In genomic region chr19:2866495-2867024, GRCh38 we compare ENCODE assay signal across 19 cellular contexts. TPM values are rescaled to one million over a fixed set of nuclear protein-coding genes. Genes with fewer than 3 reads are reported as not detected.
DNase-seq lines count a peak whose midpoint lies in the region; ATAC-seq, FAIRE-seq and TF ChIP-seq lines count a peak whose summit lies in the region.
"Had no signal": no experiment of that assay in that cellular context is flagged by ENCODE, and none has a peak within 500 bp of the region (broad histone marks: within the 10 kb centered on the region; RNA-seq: fewer than 3 reads in every experiment).

No MANE protein-coding gene starts in this region.

- TF ChIP-seq POLR2A in K562 (conservative IDR thresholded peaks at IDR 0.05), result no peak
- TF ChIP-seq POLR2A in ovary (IDR thresholded peaks at IDR 0.05), result no peak

- TF ChIP-seq EP300 in SK-N-SH (IDR thresholded peaks at IDR 0.05; ENCODE audit: borderline replicate concordance in 1 of 2, low read depth in 1 of 2, low read length in 1 of 2) (no peak), K562 (IDR thresholded peaks at IDR 0.05; ENCODE audit: low read length) (no peak), ovary (IDR thresholded peaks at IDR 0.05) (no peak)

- H3K9ac ChIP-seq in SK-N-SH, result no peak overlapping the region
- H3K9ac ChIP-seq in K562 (ENCODE audit: insufficient read depth in 1 of 2, low read depth in 2 of 2, low read length in 2 of 2), result no peak overlapping the region
- H3K9ac ChIP-seq: GM23248 had no signal

- H3K27me3 ChIP-seq in SK-N-SH (ENCODE audit: insufficient read depth), result no peaks in the 10 kb centered on the region
- H3K27me3 ChIP-seq in K562 (ENCODE audit: control insufficient read depth in 2 of 2, insufficient read depth in 2 of 2, low read length in 2 of 2), result no peaks in the 10 kb centered on the region; a peak in 1 of 5 replicates
- H3K27me3 ChIP-seq in ovary, result no peaks in the 10 kb centered on the region
- H3K27me3 ChIP-seq: Peyer's patch had no signal

- H3K9me1 ChIP-seq in K562 (ENCODE audit: control insufficient read depth, insufficient read depth, low read length), result no peaks in the 10 kb centered on the region

- H3K36me3 ChIP-seq in SK-N-SH (replicated peaks in 1 of 2; ENCODE audit: control insufficient read depth in 1 of 2, insufficient read depth in 2 of 2, low read length in 1 of 2) (no peaks in the 10 kb centered on the region), K562 (ENCODE audit: control insufficient read depth, insufficient read depth, low read length) (no peaks in the 10 kb centered on the region), ovary (no peaks in the 10 kb centered on the region)
- H3K36me3 ChIP-seq: HAP-1, Peyer's patch had no signal

- H3K4me2 ChIP-seq in SK-N-SH (peak overlapping the region; percentile 72; the same call in 1 of the 2 replicates), K562 (ENCODE audit: insufficient read depth, low read length) (0 out of 2 replicates have a peak overlapping the region, but pooled peaks have one; percentile 1)

- POLR2A ChIA-PET in SK-N-SH (lab: Yijun Ruan, JAX), result no interaction called here
- POLR2A ChIA-PET in K562 (lab: Yijun Ruan, JAX), result interaction anchor here (0.6 kb wide), 1 partner anchor 144 kb away, joined by 3 read pairs; no protein-coding TSS in a partner anchor

- TF ChIP-seq CTCF in SK-N-SH (IDR thresholded peaks at IDR 0.05), result no peak
- TF ChIP-seq CTCF in K562 (IDR thresholded peaks at IDR 0.05 in 2 of 3, conservative IDR thresholded peaks at IDR 0.05 in 1 of 3; ENCODE audit: insufficient read depth in 2 of 3, low read depth in 1 of 3, low read length in 3 of 3), result no peak
- no peak for TF ChIP-seq CTCF in ovary (IDR thresholded peaks at IDR 0.05)

- no peak for DNase-seq in SK-N-SH
- DNase-seq in K562 (ENCODE audit: extremely low read depth in 1 of 4, low spot score in 3 of 4), result no peak
- DNase-seq in ovary, result no peak
- DNase-seq in stimulated activated CD4-positive, alpha-beta T cell treated with anti-CD3 and anti-CD28 coated beads, Interleukin-12 subunit alpha, Interleukin-12 subunit beta, amount 100 ng/mL, for 4 hours, result no peak
- DNase-seq in mesenteric fat pad (ENCODE audit: low spot score), result no peak
- no peak for DNase-seq in stimulated activated CD4-positive, alpha-beta T cell treated with anti-CD3 and anti-CD28 coated beads, Interleukin-2, amount 100 ng/mL, for 48 hours
- DNase-seq: CD4-positive, CD25-positive, alpha-beta regulatory T cell; GF-D8; KBM-7; NCI-H1105 treated with DMSO at 0.1 percent for 48 hours; NCI-H187; NCI-H345; NK-92 treated with Interleukin-12 subunit alpha and Interleukin-12 subunit beta, amount 100 ng/mL, for 24 hours; Peyer's patch had no signal

- no peak for TF ChIP-seq RAD21 in SK-N-SH (IDR thresholded peaks at IDR 0.05; ENCODE audit: low read length)
- TF ChIP-seq RAD21 in K562 (CRISPR knock-in tag; conservative IDR thresholded peaks at IDR 0.05 in 1 of 2, IDR thresholded peaks at IDR 0.05 in 1 of 2), result no peak

- H4K20me1 ChIP-seq in SK-N-SH (ENCODE audit: insufficient read depth) (no peaks in the 10 kb centered on the region), K562 (replicated peaks; ENCODE audit: control insufficient read depth, insufficient read depth, low read length) (no peaks in the 10 kb centered on the region)

- no peak for FAIRE-seq in K562 (lab: Jason Lieb, UNC)

- no TSS peak for BruUV-seq in K562 (replicated peaks; lab: Mats Ljungman, UMichigan)

- H3K4me3 ChIP-seq in SK-N-SH (ENCODE audit: low read depth in 2 of 2, low read length in 1 of 2), result peak overlapping the region; percentile 40 to 66; a peak in 3 of 4 replicates
- H3K4me3 ChIP-seq in K562, result no peak overlapping the region
- peak overlapping the region; percentile 20 for H3K4me3 ChIP-seq in ovary
- H3K4me3 ChIP-seq: GM23248, HAP-1, Peyer's patch had no signal

- WGBS in SK-N-SH (ENCODE audit: low lambda C conversion rate), result 39% methylated on average over 8 of the region's 8 CpGs
- WGBS in K562 (ENCODE audit: insufficient coverage, low coverage, missing lambda C conversion rate), result 58% methylated on average over 8 of the region's 8 CpGs
- 41 to 55% (median 42%) methylated on average over 8 of the region's 8 CpGs for WGBS in ovary, 3 donors

- H3K9me2 ChIP-seq in SK-N-SH, result no peaks in the 10 kb centered on the region

- in situ Hi-C loops in K562 (cut with MboI), result no loop called here

- H3K9me3 ChIP-seq in SK-N-SH (no peaks in the 10 kb centered on the region), K562 (replicated peaks; ENCODE audit: control insufficient read depth, insufficient read depth, low read depth, low read length) (peaks cover 4% of the 10 kb centered on the region), ovary (no peaks in the 10 kb centered on the region)
- H3K9me3 ChIP-seq: Peyer's patch had no signal

- ATAC-seq in SK-N-SH treated with all-trans-retinoic acid at 6 μM for 48 hours (no peak), K562 (no peak), GM18517 (IDR thresholded peaks at IDR 0.05; ENCODE audit: unreplicated experiment) (no peak)

- H3K79me2 ChIP-seq in SK-N-SH (ENCODE audit: insufficient read depth) (no peaks in the 10 kb centered on the region), K562 (ENCODE audit: control insufficient read depth, insufficient read depth, low read length) (no peaks in the 10 kb centered on the region)

- H3K27ac ChIP-seq in SK-N-SH (ENCODE audit: low read depth in 2 of 2, low read length in 1 of 2) (peak overlapping the region in 1 of 2 experiments; percentile 35; a peak in 1 of 4 replicates), K562 (ENCODE audit: extremely low read depth, low read depth, low read length) (no peak overlapping the region), ovary (peak overlapping the region in 1 of 2 donors; percentile 51)
- H3K27ac ChIP-seq: 22Rv1, GM23248, Peyer's patch had no signal

- H3K4me1 ChIP-seq in SK-N-SH (ENCODE audit: control insufficient read depth in 1 of 2, insufficient read depth in 2 of 2, low read depth in 1 of 2, low read length in 1 of 2) (no peaks in the 10 kb centered on the region; a peak in 1 of 4 replicates), K562 (replicated peaks in 1 of 2; ENCODE audit: control insufficient read depth in 2 of 2, insufficient read depth in 2 of 2, low read length in 2 of 2) (peaks cover 12 to 21% of the 10 kb centered on the region in 2 experiments; a peak in 4 of 5 replicates), ovary (ENCODE audit: insufficient read depth) (peaks cover 14% of the 10 kb centered on the region)
- H3K4me1 ChIP-seq: HAP-1, Peyer's patch had no signal

- CTCF ChIA-PET in SK-N-SH (lab: Yijun Ruan, JAX) (interaction anchor here (0.9 to 1.3 kb wide), 4 partner anchors 9 to 85 kb away, joined by 3 to 5 read pairs (median 4); no protein-coding TSS in a partner anchor), K562 (lab: Yijun Ruan, JAX; ENCODE audit: low intra/inter-chr PET ratio) (no interaction called here)

- intact Hi-C loops in K562 (cut with micrococcal nuclease) (no loop called here), ovary (cut with DNase I) (loop anchor here in 1 of 4 donors (5.0 kb wide), 1 partner anchor 219 kb away; no protein-coding TSS in a partner anchor)

- H2AFZ ChIP-seq in SK-N-SH (ENCODE audit: low read depth) (peak overlapping the region; percentile 31; the same call in 1 of the 2 replicates), K562 (ENCODE audit: low read depth, low read length) (no peak overlapping the region)
- H2AFZ ChIP-seq: GM23248 had no signal

- no peaks in the 10 kb centered on the region for H3F3A ChIP-seq in SK-N-SH (replicated peaks; ENCODE audit: insufficient read depth)

RNA-seq across cellular contexts. Expression of gene ZNF556, which starts 0.6 kb away (rescaled TPM):
- 0.46 and 0.67 TPM in 2 replicates for polyA plus RNA-seq in SK-N-SH (2012; rRNA removed)
- polyA plus RNA-seq in SK-N-SH (2012; cell fraction: cytosol; rRNA removed), result 0.63 and 0.71 TPM in 2 replicates
- 0.87 and 1.0 TPM in 2 replicates for polyA plus RNA-seq in SK-N-SH (2012; cell fraction: nucleus; rRNA removed)
- not detected in 2 replicates for total RNA-seq in K562 (2011; cell fraction: chromatin; rRNA removed; ENCODE audit: low replicate concordance)
- not detected in 2 replicates for total RNA-seq in K562 (2011; cell fraction: nucleolus; rRNA removed)
- 0.08 TPM in 1 of 2 replicates, not detected in the other for total RNA-seq in K562 (2011; cell fraction: nucleoplasm; rRNA removed)
- 0.12 and 0.36 TPM in 2 replicates for total RNA-seq in K562 (2014; rRNA removed)
- total RNA-seq in K562 (2014; rRNA removed; fragmentation: Illumina TruSeq; extraction: Trizol), result 0.03 and 0.33 TPM in 2 replicates
- 0.11 TPM in 1 of 2 replicates, not detected in the other for total RNA-seq in K562 (2015; rRNA removed; fragmentation: Illumina TruSeq; extraction: Trizol)
- 0.11 TPM in 1 of 2 replicates, not detected in the other for total RNA-seq in K562 (2021)
- not detected in 2 replicates for polyA plus RNA-seq in K562 (2011; rRNA removed)
- polyA plus RNA-seq in K562 (2011; cell fraction: cytosol; rRNA removed), result not detected in 2 replicates
- polyA plus RNA-seq in K562 (2011; cell fraction: nucleus; rRNA removed), result not detected in 2 replicates
- 0.03 and 0.04 TPM in 2 replicates for polyA plus RNA-seq in K562 (2012)
- 0.01 and 0.06 TPM in 2 replicates for polyA plus RNA-seq in K562 (2014; fragmentation: Illumina TruSeq; extraction: Trizol)
- polyA plus RNA-seq in K562 (2014; fragmentation: Nextera tagmentation; extraction: Ambion mirVana), result under 1 TPM; 0.01 to 0.10 TPM
- 0.08 and 0.09 TPM in 2 replicates for polyA plus RNA-seq in K562 (2014; rRNA removed)
- 0.07 TPM in 1 of 2 replicates, not detected in the other for polyA minus RNA-seq in K562 (2011; rRNA and poly(A)+ RNA removed)
- polyA minus RNA-seq in K562 (2011; cell fraction: cytosol; rRNA and poly(A)+ RNA removed), result not detected in 2 replicates
- polyA minus RNA-seq in K562 (2011; cell fraction: nucleus; rRNA and poly(A)+ RNA removed), result not detected in 2 replicates
- total RNA-seq in ovary, result 1 to 10 TPM; 2.8 to 9.0 (median 6.9) TPM
- polyA plus RNA-seq in ovary, result 1 to 10 TPM; 3.8 to 3.9 TPM
- not detected for total RNA-seq in mesenteric fat pad
- total RNA-seq: CD4-positive, CD25-positive, alpha-beta regulatory T cell; GM23248; Peyer's patch had no signal
- polyA plus RNA-seq: CD4-positive, CD25-positive, alpha-beta regulatory T cell; GM23248 had no signal

RNA-seq across cellular contexts. Expression of gene ZNF555, which starts 25.3 kb away (rescaled TPM):
- polyA plus RNA-seq in SK-N-SH (2012; rRNA removed) (1.4 and 2.2 TPM in 2 replicates), K562 (2011; rRNA removed) (6.7 and 7.5 TPM in 2 replicates), K562 (2014; fragmentation: Illumina TruSeq; extraction: Trizol) (4.6 and 5.4 TPM in 2 replicates), K562 (2014; fragmentation: Nextera tagmentation; extraction: Ambion mirVana) (1 to 10 TPM; 4.4 to 6.1 TPM), K562 (2014; rRNA removed) (3.0 and 3.4 TPM in 2 replicates), ovary (1 to 10 TPM; 5.7 to 6.7 TPM)
- 1.8 and 2.1 TPM in 2 replicates for polyA plus RNA-seq in SK-N-SH (2012; cell fraction: cytosol; rRNA removed)
- 2.0 and 3.1 TPM in 2 replicates for polyA plus RNA-seq in SK-N-SH (2012; cell fraction: nucleus; rRNA removed)
- total RNA-seq in K562 (2011; cell fraction: chromatin; rRNA removed; ENCODE audit: low replicate concordance), result 9.7 and 21.8 TPM in 2 replicates
- total RNA-seq in K562 (2011; cell fraction: nucleolus; rRNA removed), result 3.2 and 3.6 TPM in 2 replicates
- total RNA-seq in K562 (2011; cell fraction: nucleoplasm; rRNA removed), result 4.7 and 5.1 TPM in 2 replicates
- total RNA-seq in K562 (2014; rRNA removed) (2.0 TPM in 2 replicates), K562 (2014; rRNA removed; fragmentation: Illumina TruSeq; extraction: Trizol) (6.0 and 6.8 TPM in 2 replicates), K562 (2015; rRNA removed; fragmentation: Illumina TruSeq; extraction: Trizol) (3.2 and 3.6 TPM in 2 replicates), K562 (2021) (4.0 and 5.4 TPM in 2 replicates), ovary (10 to 100 TPM in 6 of 7 donors, 1 to 10 TPM in 1; 4.5 to 18.0 (median 14.8) TPM), mesenteric fat pad (4.1 TPM)
- 1.5 and 3.4 TPM in 2 replicates for polyA plus RNA-seq in K562 (2011; cell fraction: cytosol; rRNA removed)
- 3.6 and 6.2 TPM in 2 replicates for polyA plus RNA-seq in K562 (2011; cell fraction: nucleus; rRNA removed)
- 2.5 and 3.1 TPM in 2 replicates for polyA plus RNA-seq in K562 (2012)
- 15.0 and 23.3 TPM in 2 replicates for polyA minus RNA-seq in K562 (2011; rRNA and poly(A)+ RNA removed)
- 3.5 and 4.8 TPM in 2 replicates for polyA minus RNA-seq in K562 (2011; cell fraction: cytosol; rRNA and poly(A)+ RNA removed)
- 1.6 and 6.4 TPM in 2 replicates for polyA minus RNA-seq in K562 (2011; cell fraction: nucleus; rRNA and poly(A)+ RNA removed)

RNA-seq across cellular contexts. Expression of gene ZNF57, which starts 34.2 kb away (rescaled TPM):
- polyA plus RNA-seq in SK-N-SH (2012; rRNA removed) (2.1 and 3.2 TPM in 2 replicates), K562 (2011; rRNA removed) (10.8 and 12.8 TPM in 2 replicates), K562 (2014; fragmentation: Illumina TruSeq; extraction: Trizol) (9.6 and 11.9 TPM in 2 replicates), K562 (2014; fragmentation: Nextera tagmentation; extraction: Ambion mirVana) (1 to 10 TPM; 3.9 to 6.2 TPM), K562 (2014; rRNA removed) (7.0 and 7.7 TPM in 2 replicates), ovary (1 to 10 TPM; 4.7 TPM)
- polyA plus RNA-seq in SK-N-SH (2012; cell fraction: cytosol; rRNA removed), result 2.2 and 2.7 TPM in 2 replicates
- 3.5 and 6.7 TPM in 2 replicates for polyA plus RNA-seq in SK-N-SH (2012; cell fraction: nucleus; rRNA removed)
- total RNA-seq in K562 (2011; cell fraction: chromatin; rRNA removed; ENCODE audit: low replicate concordance), result 13.0 and 27.0 TPM in 2 replicates
- total RNA-seq in K562 (2011; cell fraction: nucleolus; rRNA removed), result 9.3 and 12.1 TPM in 2 replicates
- total RNA-seq in K562 (2011; cell fraction: nucleoplasm; rRNA removed), result 10.5 and 12.5 TPM in 2 replicates
- total RNA-seq in K562 (2014; rRNA removed) (7.3 and 8.5 TPM in 2 replicates), K562 (2014; rRNA removed; fragmentation: Illumina TruSeq; extraction: Trizol) (13.4 and 13.5 TPM in 2 replicates), K562 (2015; rRNA removed; fragmentation: Illumina TruSeq; extraction: Trizol) (10.8 and 11.5 TPM in 2 replicates), K562 (2021) (7.7 and 7.8 TPM in 2 replicates), ovary (1 to 10 TPM; 3.7 to 6.5 (median 5.1) TPM), mesenteric fat pad (1.6 TPM)
- 4.9 and 6.9 TPM in 2 replicates for polyA plus RNA-seq in K562 (2011; cell fraction: cytosol; rRNA removed)
- polyA plus RNA-seq in K562 (2011; cell fraction: nucleus; rRNA removed), result 10.0 and 11.7 TPM in 2 replicates
- 6.3 and 8.0 TPM in 2 replicates for polyA plus RNA-seq in K562 (2012)
- 18.7 and 20.8 TPM in 2 replicates for polyA minus RNA-seq in K562 (2011; rRNA and poly(A)+ RNA removed)
- 4.1 and 6.6 TPM in 2 replicates for polyA minus RNA-seq in K562 (2011; cell fraction: cytosol; rRNA and poly(A)+ RNA removed)
- 3.0 and 7.1 TPM in 2 replicates for polyA minus RNA-seq in K562 (2011; cell fraction: nucleus; rRNA and poly(A)+ RNA removed)

RNA-seq across cellular contexts. Expression of gene ZNF554, which starts 46.9 kb away (rescaled TPM):
- polyA plus RNA-seq in SK-N-SH (2012; rRNA removed) (1.7 and 2.1 TPM in 2 replicates), K562 (2011; rRNA removed) (1.3 and 1.5 TPM in 2 replicates), K562 (2014; fragmentation: Illumina TruSeq; extraction: Trizol) (0.89 and 1.0 TPM in 2 replicates), K562 (2014; fragmentation: Nextera tagmentation; extraction: Ambion mirVana) (under 1 TPM; 0.07 to 0.31 TPM), K562 (2014; rRNA removed) (1.1 and 1.4 TPM in 2 replicates), ovary (1 to 10 TPM; 5.7 to 6.9 TPM)
- 1.1 and 1.3 TPM in 2 replicates for polyA plus RNA-seq in SK-N-SH (2012; cell fraction: cytosol; rRNA removed)
- 5.6 and 5.8 TPM in 2 replicates for polyA plus RNA-seq in SK-N-SH (2012; cell fraction: nucleus; rRNA removed)
- 3.7 and 5.4 TPM in 2 replicates for total RNA-seq in K562 (2011; cell fraction: chromatin; rRNA removed; ENCODE audit: low replicate concordance)
- 2.8 and 2.9 TPM in 2 replicates for total RNA-seq in K562 (2011; cell fraction: nucleolus; rRNA removed)
- total RNA-seq in K562 (2011; cell fraction: nucleoplasm; rRNA removed), result 3.2 and 4.7 TPM in 2 replicates
- total RNA-seq in K562 (2014; rRNA removed) (1.2 and 1.5 TPM in 2 replicates), K562 (2014; rRNA removed; fragmentation: Illumina TruSeq; extraction: Trizol) (1.0 and 1.4 TPM in 2 replicates), K562 (2015; rRNA removed; fragmentation: Illumina TruSeq; extraction: Trizol) (1.1 and 1.3 TPM in 2 replicates), K562 (2021) (1.3 and 1.8 TPM in 2 replicates), ovary (10 to 100 TPM in 1 of 7 donors, 1 to 10 TPM in 6; 4.9 to 10.5 (median 7.6) TPM), mesenteric fat pad (2.6 TPM)
- polyA plus RNA-seq in K562 (2011; cell fraction: cytosol; rRNA removed), result 0.78 and 1.0 TPM in 2 replicates
- polyA plus RNA-seq in K562 (2011; cell fraction: nucleus; rRNA removed), result 1.5 and 2.0 TPM in 2 replicates
- polyA plus RNA-seq in K562 (2012), result 0.64 and 1.4 TPM in 2 replicates
- polyA minus RNA-seq in K562 (2011; rRNA and poly(A)+ RNA removed), result 2.5 and 3.2 TPM in 2 replicates
- polyA minus RNA-seq in K562 (2011; cell fraction: cytosol; rRNA and poly(A)+ RNA removed), result 0.64 and 1.5 TPM in 2 replicates
- 0.81 and 1.3 TPM in 2 replicates for polyA minus RNA-seq in K562 (2011; cell fraction: nucleus; rRNA and poly(A)+ RNA removed)
